8 cellular contexts compared by ENCODE assay signal in genomic region chr6:118893882-118894424, GRCh38.
DNase-seq lines count a peak whose midpoint lies in the region; ATAC-seq lines count a peak whose summit lies in the region.

TSS of gene ASF1A (plus strand) at chr6:118894152. CDS start at chr6:118894414, 262 bp downstream.

- H3K4me1 Mint-ChIP-seq in central memory CD8-positive, alpha-beta T cell, result peaks cover 68% of the 10 kb centered on the region

- DNase-seq in AML-193 (lab: John Stamatoyannopoulos, UW) (peak; percentile 99), NCI-H446 (lab: John Stamatoyannopoulos, UW) (peak; percentile 95 to 96), iris pigment epithelial cell (ENCODE audit: low read depth) (peak; percentile 99)
- DNase-seq in activated CD4-positive, CD25-positive, alpha-beta regulatory T cell treated with anti-CD3 and anti-CD28 coated beads, Interleukin-2, amount 50 U/mL, for 16 hours (ENCODE audit: low read depth, low spot score), result peak; percentile 92
- DNase-seq in central memory CD8-positive, alpha-beta T cell (ENCODE audit: low spot score in 2 of 2), result peak; percentile 89 to 93
- peak; percentile 91 to 94 (median 92) for DNase-seq in stimulated activated CD4-positive, alpha-beta T cell treated with anti-CD3 and anti-CD28 coated beads, Interleukin-12 subunit alpha, Interleukin-12 subunit beta, amount 100 ng/mL, for 48 hours (ENCODE audit: low read depth in 2 of 3, low spot score in 1 of 3)

- ATAC-seq in GM19035 (IDR thresholded peaks at IDR 0.05; ENCODE audit: unreplicated experiment) (peak; percentile 51), HG03354 (IDR thresholded peaks at IDR 0.05; ENCODE audit: poor library complexity, severe bottlenecking, unreplicated experiment) (peak; percentile 58)
- peak; percentile 68 for ATAC-seq in central memory CD8-positive, alpha-beta T cell (replicated peaks; ENCODE audit: extremely low read depth, poor library complexity, severe bottlenecking)

- peaks cover 23% of the 10 kb centered on the region for H3K36me3 Mint-ChIP-seq in central memory CD8-positive, alpha-beta T cell (ENCODE audit: insufficient read depth)

- no peaks in the 10 kb centered on the region for H3K9me3 Mint-ChIP-seq in central memory CD8-positive, alpha-beta T cell

- H3K27me3 Mint-ChIP-seq in central memory CD8-positive, alpha-beta T cell, result no peaks in the 10 kb centered on the region

- peak within 1 kb of the TSS; percentile 97 for H3K27ac Mint-ChIP-seq in central memory CD8-positive, alpha-beta T cell (ENCODE audit: low read depth)

- peak within 1 kb of the TSS; percentile 91 for H3K4me3 Mint-ChIP-seq in central memory CD8-positive, alpha-beta T cell

Comparison
In these comparisons a context has a peak if more than half of its experiments do, and no peak if none do; other contexts are left out.
1. Peak in every context shown above with its lines: DNase-seq and ATAC-seq.